8 cellular contexts compared by ENCODE assay signal in the genomic region with DNA sequence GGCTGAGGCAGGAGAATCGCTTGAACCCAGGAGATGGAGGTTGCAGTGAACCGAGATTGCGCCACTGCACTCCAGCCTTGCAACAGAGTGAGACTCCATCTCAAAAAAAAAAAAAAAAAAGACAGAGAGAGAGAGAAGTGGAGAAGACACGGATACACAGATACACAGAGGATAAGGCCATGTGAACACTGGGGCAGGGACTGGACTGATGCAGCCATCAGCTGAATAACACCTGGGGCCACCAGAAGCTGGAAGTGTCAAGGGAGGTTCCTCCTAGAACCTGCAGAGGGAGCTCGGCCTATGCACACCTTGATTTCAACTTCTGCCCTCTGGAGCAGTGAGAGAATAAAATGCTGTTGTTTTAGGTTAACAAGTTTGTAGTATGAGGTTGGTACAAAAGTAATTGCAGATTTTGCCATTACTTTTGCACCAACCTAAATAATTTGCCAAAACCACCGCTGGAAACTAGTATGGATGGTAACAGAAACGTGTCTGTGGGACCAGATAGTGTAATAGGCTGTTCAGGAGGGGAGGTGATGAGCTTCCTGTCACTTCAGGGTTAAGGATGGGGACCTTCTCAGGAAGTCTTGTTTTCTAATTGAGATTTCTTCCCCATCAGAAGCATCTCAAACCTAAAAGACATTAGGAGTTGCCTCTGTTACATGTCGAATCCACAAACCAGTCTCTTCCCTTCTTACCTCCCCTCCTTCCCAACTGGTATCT. TPM values are rescaled to one million over a fixed set of nuclear protein-coding genes. Genes with fewer than 3 reads are reported as not detected.
DNase-seq lines count a peak whose midpoint lies in the region; ATAC-seq and TF ChIP-seq lines count a peak whose summit lies in the region.

No MANE protein-coding gene starts in this region.

- no peak for ATAC-seq in HG02642 (IDR thresholded peaks at IDR 0.05; ENCODE audit: poor library complexity, unreplicated experiment)

- no peak for TF ChIP-seq POLR2A in adrenal gland (IDR thresholded peaks at IDR 0.05)

- peak in 5 of 6 experiments; percentile 22 to 46 (median 32) for TF ChIP-seq CTCF in adrenal gland (IDR thresholded peaks at IDR 0.05)
- TF ChIP-seq CTCF in kidney epithelial cell (IDR thresholded peaks at IDR 0.05; ENCODE audit: insufficient read depth, low read length, poor library complexity, severe bottlenecking), result peak; percentile 79

- H3K36me3 ChIP-seq in adrenal gland (replicated peaks in 1 of 2) (no peaks in the 10 kb centered on the region), kidney epithelial cell (ENCODE audit: control insufficient read depth, insufficient read depth, low read length) (no peaks in the 10 kb centered on the region)

- no peaks in the 10 kb centered on the region for H3K27me3 ChIP-seq in adrenal gland
- no peaks in the 10 kb centered on the region for H3K27me3 ChIP-seq in kidney epithelial cell (ENCODE audit: control insufficient read depth, insufficient read depth, low read length)

- 73 to 92% (median 82%) methylated on average over 8 of the region's 8 CpGs for WGBS in adrenal gland, 4 donors

- no peaks in the 10 kb centered on the region for H3K9me3 ChIP-seq in adrenal gland (replicated peaks in 1 of 3)

- DNase-seq in DMS 273 (lab: John Stamatoyannopoulos, UW; ENCODE audit: unreplicated experiment) (peak; percentile 65), DMS 273 treated with DMSO at 0.1 percent for 48 hours (lab: John Stamatoyannopoulos, UW) (no peak), NCI-H1930 (lab: John Stamatoyannopoulos, UW) (peak; percentile 17 to 51), adrenal gland (peak in 4 of 7 donors; percentile 21 to 54 (median 30)), kidney epithelial cell (ENCODE audit: low read depth) (no peak), GOT3 (lab: John Stamatoyannopoulos, UW) (no peak)
- DNase-seq in activated CD8-positive, alpha-beta memory T cell treated with anti-CD3 and anti-CD28 coated beads for 24 hours, result no peak

- H3K27ac ChIP-seq in adrenal gland, result no peak overlapping the region

- H3K4me3 ChIP-seq in adrenal gland (no peak overlapping the region), kidney epithelial cell (ENCODE audit: low read depth, low read length) (no peak overlapping the region)

- H3K4me1 ChIP-seq in adrenal gland (replicated peaks in 1 of 2), result peaks cover 15 to 18% of the 10 kb centered on the region in 2 donors

- intact Hi-C loops in adrenal gland (cut with DNase I), result no loop called here

RNA-seq across cellular contexts. Expression of gene IGSF23, which starts 36.4 kb away (rescaled TPM):
- total RNA-seq in adrenal gland (not detected), kidney epithelial cell (0.13 TPM in 1 of 2 replicates, not detected in the other)
- polyA plus RNA-seq in adrenal gland, result not detected

RNA-seq across cellular contexts. Expression of gene CEACAM20, which starts 47.5 kb away (rescaled TPM):
- total RNA-seq in adrenal gland, result under 1 TPM in 1 of 8 donors, not detected in 7; 0.20 TPM
- under 1 TPM in 1 of 3 donors, not detected in 2; 0.07 TPM for polyA plus RNA-seq in adrenal gland
- total RNA-seq in kidney epithelial cell, result not detected in 2 replicates

Comparison
In these comparisons a context has a peak if more than half of its experiments do, and no peak if none do; other contexts are left out.
1. DNase-seq: peak in DMS 273 (single experiment), NCI-H1930 (2 of 2) and adrenal gland (4 of 7); none in DMS 273 treated with DMSO at 0.1 percent for 48 hours (single experiment), kidney epithelial cell (single experiment), activated CD8-positive, alpha-beta memory T cell treated with anti-CD3 and anti-CD28 coated beads for 24 hours (single experiment) and GOT3 (single experiment).